In the genomic region with DNA sequence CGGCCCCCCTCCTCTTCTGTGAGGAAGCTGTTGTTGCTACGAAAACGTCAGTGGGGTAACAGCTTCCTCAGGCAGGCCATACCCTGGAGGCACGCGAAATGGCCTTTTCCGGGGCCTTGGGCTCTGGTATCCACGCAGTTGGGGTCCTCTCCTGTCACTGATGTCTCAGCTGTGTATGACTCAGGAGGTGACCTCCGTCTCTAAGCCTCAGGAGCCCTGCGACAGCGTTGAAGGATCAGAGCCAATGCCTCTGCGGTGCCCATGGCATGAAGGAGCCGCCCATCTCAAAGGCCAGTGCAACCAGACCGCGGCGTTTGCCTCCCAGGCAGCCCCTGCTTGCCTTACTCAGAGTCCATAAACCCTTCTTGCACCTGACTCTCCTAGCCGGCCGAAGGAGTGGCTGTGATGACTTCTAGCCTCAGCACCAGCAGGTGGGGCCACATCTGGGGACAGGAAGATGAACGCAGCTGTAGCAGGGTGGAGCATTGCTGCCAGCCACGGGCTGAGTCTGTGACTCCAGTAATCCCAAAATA, we compare ENCODE assay signal across 1 cellular context.
A peak's percentile ranks its signal among the peaks of the same experiment; 100 is the strongest.
TF ChIP-seq lines count a peak whose summit lies in the region.

No MANE protein-coding gene starts in this region.

TF ChIP-seq in K562, 482 proteins besides CTCF, POLR2A, EP300 and RAD21 (continued from another document and continues in another):
- TF ChIP-seq, protein P1, sequence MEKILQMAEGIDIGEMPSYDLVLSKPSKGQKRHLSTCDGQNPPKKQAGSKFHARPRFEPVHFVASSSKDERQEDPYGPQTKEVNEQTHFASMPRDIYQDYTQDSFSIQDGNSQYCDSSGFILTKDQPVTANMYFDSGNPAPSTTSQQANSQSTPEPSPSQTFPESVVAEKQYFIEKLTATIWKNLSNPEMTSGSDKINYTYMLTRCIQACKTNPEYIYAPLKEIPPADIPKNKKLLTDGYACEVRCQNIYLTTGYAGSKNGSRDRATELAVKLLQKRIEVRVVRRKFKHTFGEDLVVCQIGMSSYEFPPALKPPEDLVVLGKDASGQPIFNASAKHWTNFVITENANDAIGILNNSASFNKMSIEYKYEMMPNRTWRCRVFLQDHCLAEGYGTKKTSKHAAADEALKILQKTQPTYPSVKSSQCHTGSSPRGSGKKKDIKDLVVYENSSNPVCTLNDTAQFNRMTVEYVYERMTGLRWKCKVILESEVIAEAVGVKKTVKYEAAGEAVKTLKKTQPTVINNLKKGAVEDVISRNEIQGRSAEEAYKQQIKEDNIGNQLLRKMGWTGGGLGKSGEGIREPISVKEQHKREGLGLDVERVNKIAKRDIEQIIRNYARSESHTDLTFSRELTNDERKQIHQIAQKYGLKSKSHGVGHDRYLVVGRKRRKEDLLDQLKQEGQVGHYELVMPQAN (IDR thresholded peaks at IDR 0.05; ENCODE audit: borderline replicate concordance) = 0 out of 2 replicates have a peak, but pooled peaks have one; percentile 47
- TF ChIP-seq SOX6 (IDR thresholded peaks at IDR 0.05) (no peak), ZBTB8A (IDR thresholded peaks at IDR 0.05; ENCODE audit: partially characterized antibody) (no peak), TAL1 (IDR thresholded peaks at IDR 0.05) (no peak), RCOR1 (IDR thresholded peaks at IDR 0.05; ENCODE audit: borderline replicate concordance in 1 of 2, low read depth in 2 of 2, low read length in 2 of 2) (peak in 1 of 2 experiments; percentile 72; a peak in 2 of 4 replicates), SUPT5H (IDR thresholded peaks at IDR 0.05) (peak; percentile 15), ZNF212 (CRISPR knock-in tag; IDR thresholded peaks at IDR 0.05) (no peak), GATAD2A (IDR thresholded peaks at IDR 0.05) (no peak), ZNF24 (IDR thresholded peaks at IDR 0.05) (0 out of 2 replicates have a peak, but pooled peaks have one; percentile 24), CSDE1 (IDR thresholded peaks at IDR 0.05) (no peak), CBFA2T2 (conservative IDR thresholded peaks at IDR 0.05) (peak; percentile 52; the same call in 1 of the 2 replicates), BACH1 (tag; IDR thresholded peaks at IDR 0.05) (no peak), KDM1A (IDR thresholded peaks at IDR 0.05) (peak in 1 of 2 experiments; percentile 27; a peak in 1 of 4 replicates), ZNF121 (CRISPR knock-in tag; conservative IDR thresholded peaks at IDR 0.05) (no peak), KAT7 (CRISPR knock-in tag; IDR thresholded peaks at IDR 0.05; ENCODE audit: borderline replicate concordance) (peak; percentile 20; the same call in 1 of the 2 replicates), ZNF232 (CRISPR knock-in tag; IDR thresholded peaks at IDR 0.05) (no peak), FOXJ2 (tag; IDR thresholded peaks at IDR 0.05) (no peak), NFIX (CRISPR knock-in tag; IDR thresholded peaks at IDR 0.05; ENCODE audit: low read depth) (no peak), NFIC (IDR thresholded peaks at IDR 0.05) (no peak), FOXK2 (conservative IDR thresholded peaks at IDR 0.05 in 1 of 2, IDR thresholded peaks at IDR 0.05 in 1 of 2; ENCODE audit: low read depth in 2 of 2) (no peak)
- TF ChIP-seq, protein P2, sequence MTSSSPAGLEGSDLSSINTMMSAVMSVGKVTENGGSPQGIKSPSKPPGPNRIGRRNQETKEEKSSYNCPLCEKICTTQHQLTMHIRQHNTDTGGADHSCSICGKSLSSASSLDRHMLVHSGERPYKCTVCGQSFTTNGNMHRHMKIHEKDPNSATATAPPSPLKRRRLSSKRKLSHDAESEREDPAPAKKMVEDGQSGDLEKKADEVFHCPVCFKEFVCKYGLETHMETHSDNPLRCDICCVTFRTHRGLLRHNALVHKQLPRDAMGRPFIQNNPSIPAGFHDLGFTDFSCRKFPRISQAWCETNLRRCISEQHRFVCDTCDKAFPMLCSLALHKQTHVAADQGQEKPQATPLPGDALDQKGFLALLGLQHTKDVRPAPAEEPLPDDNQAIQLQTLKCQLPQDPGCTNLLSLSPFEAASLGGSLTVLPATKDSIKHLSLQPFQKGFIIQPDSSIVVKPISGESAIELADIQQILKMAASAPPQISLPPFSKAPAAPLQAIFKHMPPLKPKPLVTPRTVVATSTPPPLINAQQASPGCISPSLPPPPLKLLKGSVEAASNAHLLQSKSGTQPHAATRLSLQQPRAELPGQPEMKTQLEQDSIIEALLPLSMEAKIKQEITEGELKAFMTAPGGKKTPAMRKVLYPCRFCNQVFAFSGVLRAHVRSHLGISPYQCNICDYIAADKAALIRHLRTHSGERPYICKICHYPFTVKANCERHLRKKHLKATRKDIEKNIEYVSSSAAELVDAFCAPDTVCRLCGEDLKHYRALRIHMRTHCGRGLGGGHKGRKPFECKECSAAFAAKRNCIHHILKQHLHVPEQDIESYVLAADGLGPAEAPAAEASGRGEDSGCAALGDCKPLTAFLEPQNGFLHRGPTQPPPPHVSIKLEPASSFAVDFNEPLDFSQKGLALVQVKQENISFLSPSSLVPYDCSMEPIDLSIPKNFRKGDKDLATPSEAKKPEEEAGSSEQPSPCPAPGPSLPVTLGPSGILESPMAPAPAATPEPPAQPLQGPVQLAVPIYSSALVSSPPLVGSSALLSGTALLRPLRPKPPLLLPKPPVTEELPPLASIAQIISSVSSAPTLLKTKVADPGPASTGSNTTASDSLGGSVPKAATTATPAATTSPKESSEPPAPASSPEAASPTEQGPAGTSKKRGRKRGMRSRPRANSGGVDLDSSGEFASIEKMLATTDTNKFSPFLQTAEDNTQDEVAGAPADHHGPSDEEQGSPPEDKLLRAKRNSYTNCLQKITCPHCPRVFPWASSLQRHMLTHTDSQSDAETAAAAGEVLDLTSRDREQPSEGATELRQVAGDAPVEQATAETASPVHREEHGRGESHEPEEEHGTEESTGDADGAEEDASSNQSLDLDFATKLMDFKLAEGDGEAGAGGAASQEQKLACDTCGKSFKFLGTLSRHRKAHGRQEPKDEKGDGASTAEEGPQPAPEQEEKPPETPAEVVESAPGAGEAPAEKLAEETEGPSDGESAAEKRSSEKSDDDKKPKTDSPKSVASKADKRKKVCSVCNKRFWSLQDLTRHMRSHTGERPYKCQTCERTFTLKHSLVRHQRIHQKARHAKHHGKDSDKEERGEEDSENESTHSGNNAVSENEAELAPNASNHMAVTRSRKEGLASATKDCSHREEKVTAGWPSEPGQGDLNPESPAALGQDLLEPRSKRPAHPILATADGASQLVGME (CRISPR knock-in tag; IDR thresholded peaks at IDR 0.05) = no peak
- TF ChIP-seq, protein P3, sequence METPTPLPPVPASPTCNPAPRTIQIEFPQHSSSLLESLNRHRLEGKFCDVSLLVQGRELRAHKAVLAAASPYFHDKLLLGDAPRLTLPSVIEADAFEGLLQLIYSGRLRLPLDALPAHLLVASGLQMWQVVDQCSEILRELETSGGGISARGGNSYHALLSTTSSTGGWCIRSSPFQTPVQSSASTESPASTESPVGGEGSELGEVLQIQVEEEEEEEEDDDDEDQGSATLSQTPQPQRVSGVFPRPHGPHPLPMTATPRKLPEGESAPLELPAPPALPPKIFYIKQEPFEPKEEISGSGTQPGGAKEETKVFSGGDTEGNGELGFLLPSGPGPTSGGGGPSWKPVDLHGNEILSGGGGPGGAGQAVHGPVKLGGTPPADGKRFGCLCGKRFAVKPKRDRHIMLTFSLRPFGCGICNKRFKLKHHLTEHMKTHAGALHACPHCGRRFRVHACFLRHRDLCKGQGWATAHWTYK (CRISPR knock-in tag; IDR thresholded peaks at IDR 0.05) = no peak
- TF ChIP-seq, protein P4, sequence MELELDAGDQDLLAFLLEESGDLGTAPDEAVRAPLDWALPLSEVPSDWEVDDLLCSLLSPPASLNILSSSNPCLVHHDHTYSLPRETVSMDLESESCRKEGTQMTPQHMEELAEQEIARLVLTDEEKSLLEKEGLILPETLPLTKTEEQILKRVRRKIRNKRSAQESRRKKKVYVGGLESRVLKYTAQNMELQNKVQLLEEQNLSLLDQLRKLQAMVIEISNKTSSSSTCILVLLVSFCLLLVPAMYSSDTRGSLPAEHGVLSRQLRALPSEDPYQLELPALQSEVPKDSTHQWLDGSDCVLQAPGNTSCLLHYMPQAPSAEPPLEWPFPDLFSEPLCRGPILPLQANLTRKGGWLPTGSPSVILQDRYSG (tag; conservative IDR thresholded peaks at IDR 0.05; ENCODE audit: low read depth) = no peak
- TF ChIP-seq, protein P5, sequence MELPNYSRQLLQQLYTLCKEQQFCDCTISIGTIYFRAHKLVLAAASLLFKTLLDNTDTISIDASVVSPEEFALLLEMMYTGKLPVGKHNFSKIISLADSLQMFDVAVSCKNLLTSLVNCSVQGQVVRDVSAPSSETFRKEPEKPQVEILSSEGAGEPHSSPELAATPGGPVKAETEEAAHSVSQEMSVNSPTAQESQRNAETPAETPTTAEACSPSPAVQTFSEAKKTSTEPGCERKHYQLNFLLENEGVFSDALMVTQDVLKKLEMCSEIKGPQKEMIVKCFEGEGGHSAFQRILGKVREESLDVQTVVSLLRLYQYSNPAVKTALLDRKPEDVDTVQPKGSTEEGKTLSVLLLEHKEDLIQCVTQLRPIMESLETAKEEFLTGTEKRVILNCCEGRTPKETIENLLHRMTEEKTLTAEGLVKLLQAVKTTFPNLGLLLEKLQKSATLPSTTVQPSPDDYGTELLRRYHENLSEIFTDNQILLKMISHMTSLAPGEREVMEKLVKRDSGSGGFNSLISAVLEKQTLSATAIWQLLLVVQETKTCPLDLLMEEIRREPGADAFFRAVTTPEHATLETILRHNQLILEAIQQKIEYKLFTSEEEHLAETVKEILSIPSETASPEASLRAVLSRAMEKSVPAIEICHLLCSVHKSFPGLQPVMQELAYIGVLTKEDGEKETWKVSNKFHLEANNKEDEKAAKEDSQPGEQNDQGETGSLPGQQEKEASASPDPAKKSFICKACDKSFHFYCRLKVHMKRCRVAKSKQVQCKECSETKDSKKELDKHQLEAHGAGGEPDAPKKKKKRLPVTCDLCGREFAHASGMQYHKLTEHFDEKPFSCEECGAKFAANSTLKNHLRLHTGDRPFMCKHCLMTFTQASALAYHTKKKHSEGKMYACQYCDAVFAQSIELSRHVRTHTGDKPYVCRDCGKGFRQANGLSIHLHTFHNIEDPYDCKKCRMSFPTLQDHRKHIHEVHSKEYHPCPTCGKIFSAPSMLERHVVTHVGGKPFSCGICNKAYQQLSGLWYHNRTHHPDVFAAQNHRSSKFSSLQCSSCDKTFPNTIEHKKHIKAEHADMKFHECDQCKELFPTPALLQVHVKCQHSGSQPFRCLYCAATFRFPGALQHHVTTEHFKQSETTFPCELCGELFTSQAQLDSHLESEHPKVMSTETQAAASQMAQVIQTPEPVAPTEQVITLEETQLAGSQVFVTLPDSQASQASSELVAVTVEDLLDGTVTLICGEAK (IDR thresholded peaks at IDR 0.05) = no peak
- TF ChIP-seq, protein P5 (CRISPR knock-in tag; IDR thresholded peaks at IDR 0.05) = no peak
- TF ChIP-seq, protein P6, sequence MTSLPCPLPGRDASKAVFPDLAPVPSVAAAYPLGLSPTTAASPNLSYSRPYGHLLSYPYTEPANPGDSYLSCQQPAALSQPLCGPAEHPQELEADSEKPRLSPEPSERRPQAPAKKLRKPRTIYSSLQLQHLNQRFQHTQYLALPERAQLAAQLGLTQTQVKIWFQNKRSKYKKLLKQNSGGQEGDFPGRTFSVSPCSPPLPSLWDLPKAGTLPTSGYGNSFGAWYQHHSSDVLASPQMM (CRISPR knock-in tag; IDR thresholded peaks at IDR 0.05) = no peak
- TF ChIP-seq, protein P7, sequence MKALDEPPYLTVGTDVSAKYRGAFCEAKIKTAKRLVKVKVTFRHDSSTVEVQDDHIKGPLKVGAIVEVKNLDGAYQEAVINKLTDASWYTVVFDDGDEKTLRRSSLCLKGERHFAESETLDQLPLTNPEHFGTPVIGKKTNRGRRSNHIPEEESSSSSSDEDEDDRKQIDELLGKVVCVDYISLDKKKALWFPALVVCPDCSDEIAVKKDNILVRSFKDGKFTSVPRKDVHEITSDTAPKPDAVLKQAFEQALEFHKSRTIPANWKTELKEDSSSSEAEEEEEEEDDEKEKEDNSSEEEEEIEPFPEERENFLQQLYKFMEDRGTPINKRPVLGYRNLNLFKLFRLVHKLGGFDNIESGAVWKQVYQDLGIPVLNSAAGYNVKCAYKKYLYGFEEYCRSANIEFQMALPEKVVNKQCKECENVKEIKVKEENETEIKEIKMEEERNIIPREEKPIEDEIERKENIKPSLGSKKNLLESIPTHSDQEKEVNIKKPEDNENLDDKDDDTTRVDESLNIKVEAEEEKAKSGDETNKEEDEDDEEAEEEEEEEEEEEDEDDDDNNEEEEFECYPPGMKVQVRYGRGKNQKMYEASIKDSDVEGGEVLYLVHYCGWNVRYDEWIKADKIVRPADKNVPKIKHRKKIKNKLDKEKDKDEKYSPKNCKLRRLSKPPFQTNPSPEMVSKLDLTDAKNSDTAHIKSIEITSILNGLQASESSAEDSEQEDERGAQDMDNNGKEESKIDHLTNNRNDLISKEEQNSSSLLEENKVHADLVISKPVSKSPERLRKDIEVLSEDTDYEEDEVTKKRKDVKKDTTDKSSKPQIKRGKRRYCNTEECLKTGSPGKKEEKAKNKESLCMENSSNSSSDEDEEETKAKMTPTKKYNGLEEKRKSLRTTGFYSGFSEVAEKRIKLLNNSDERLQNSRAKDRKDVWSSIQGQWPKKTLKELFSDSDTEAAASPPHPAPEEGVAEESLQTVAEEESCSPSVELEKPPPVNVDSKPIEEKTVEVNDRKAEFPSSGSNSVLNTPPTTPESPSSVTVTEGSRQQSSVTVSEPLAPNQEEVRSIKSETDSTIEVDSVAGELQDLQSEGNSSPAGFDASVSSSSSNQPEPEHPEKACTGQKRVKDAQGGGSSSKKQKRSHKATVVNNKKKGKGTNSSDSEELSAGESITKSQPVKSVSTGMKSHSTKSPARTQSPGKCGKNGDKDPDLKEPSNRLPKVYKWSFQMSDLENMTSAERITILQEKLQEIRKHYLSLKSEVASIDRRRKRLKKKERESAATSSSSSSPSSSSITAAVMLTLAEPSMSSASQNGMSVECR (CRISPR knock-in tag; IDR thresholded peaks at IDR 0.05) = peak; percentile 20; the same call in 1 of the 2 replicates
